8 cellular contexts compared by ENCODE assay signal in the genomic region with DNA sequence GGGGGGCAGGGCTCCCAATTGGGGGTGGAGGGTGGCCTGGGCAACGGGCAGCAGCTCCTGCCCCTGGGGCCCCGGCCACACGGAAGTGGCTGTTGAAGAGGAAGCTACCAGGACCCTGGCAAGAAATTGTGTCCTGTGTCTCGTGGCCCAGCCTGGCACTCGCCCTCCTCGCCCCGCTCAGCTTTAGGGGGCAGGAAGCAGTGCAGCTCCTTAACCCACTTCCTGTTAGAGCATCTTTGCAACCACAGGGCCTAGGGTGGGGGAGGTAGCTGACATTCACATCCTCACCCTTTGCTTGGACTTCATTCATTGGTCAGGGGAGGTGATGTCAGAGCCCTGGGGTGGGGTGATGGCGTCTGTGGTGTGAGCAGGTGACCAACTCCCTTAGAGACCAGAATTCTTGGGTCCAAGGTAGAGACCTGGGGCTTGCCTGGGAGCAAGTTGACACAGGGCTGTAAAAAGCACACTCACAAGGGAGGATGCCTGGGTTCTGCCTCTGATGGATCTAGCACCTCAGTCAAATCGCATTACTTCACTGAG. TPM values are rescaled to one million over a fixed set of nuclear protein-coding genes. Genes with fewer than 3 reads are reported as not detected.
DNase-seq lines count a peak whose midpoint lies in the region; ATAC-seq and FAIRE-seq lines count a peak whose summit lies in the region.

A gene with protein sequence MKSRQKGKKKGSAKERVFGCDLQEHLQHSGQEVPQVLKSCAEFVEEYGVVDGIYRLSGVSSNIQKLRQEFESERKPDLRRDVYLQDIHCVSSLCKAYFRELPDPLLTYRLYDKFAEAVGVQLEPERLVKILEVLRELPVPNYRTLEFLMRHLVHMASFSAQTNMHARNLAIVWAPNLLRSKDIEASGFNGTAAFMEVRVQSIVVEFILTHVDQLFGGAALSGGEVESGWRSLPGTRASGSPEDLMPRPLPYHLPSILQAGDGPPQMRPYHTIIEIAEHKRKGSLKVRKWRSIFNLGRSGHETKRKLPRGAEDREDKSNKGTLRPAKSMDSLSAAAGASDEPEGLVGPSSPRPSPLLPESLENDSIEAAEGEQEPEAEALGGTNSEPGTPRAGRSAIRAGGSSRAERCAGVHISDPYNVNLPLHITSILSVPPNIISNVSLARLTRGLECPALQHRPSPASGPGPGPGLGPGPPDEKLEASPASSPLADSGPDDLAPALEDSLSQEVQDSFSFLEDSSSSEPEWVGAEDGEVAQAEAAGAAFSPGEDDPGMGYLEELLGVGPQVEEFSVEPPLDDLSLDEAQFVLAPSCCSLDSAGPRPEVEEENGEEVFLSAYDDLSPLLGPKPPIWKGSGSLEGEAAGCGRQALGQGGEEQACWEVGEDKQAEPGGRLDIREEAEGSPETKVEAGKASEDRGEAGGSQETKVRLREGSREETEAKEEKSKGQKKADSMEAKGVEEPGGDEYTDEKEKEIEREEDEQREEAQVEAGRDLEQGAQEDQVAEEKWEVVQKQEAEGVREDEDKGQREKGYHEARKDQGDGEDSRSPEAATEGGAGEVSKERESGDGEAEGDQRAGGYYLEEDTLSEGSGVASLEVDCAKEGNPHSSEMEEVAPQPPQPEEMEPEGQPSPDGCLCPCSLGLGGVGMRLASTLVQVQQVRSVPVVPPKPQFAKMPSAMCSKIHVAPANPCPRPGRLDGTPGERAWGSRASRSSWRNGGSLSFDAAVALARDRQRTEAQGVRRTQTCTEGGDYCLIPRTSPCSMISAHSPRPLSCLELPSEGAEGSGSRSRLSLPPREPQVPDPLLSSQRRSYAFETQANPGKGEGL (minus strand): TSS at position 161 of the 540 bp plus-strand sequence. CDS start 267 bp downstream, outside the sequence.

- no peak for FAIRE-seq in HTR-8/SVneo (lab: Jason Lieb, UNC)

- DNase-seq in SKM-1 treated with dmso at 0.1 percent for 144 hours (lab: John Stamatoyannopoulos, UW; ENCODE audit: unreplicated experiment): peak; percentile 98
- peak; percentile 80 for DNase-seq in activated naive CD4-positive, alpha-beta T cell treated with Interleukin-2 at 50 U/mL for 16 hours
- DNase-seq in mesenteric fat pad (ENCODE audit: low spot score): no peak
- DNase-seq in stimulated activated CD8-positive, alpha-beta memory T cell treated with anti-CD3 and anti-CD28 coated beads, Interleukin-7, amount 100 ng/mL, for 24 hours (ENCODE audit: low read depth): peak; percentile 49
- no peak for DNase-seq in DMS 273 treated with DMSO at 0.1 percent for 48 hours (lab: John Stamatoyannopoulos, UW)
- DNase-seq in HTR-8/SVneo (ENCODE audit: insufficient read length, low spot score): no peak

- ATAC-seq in GM18508 (IDR thresholded peaks at IDR 0.05; ENCODE audit: insufficient read depth, unreplicated experiment) (peak; percentile 69), HG02938 (IDR thresholded peaks at IDR 0.05; ENCODE audit: unreplicated experiment) (peak; percentile 87)

RNA-seq across cellular contexts. Expression of the gene that starts here (rescaled TPM):
- 26.0 TPM for total RNA-seq in mesenteric fat pad

Comparison
In these comparisons a context has a peak if more than half of its experiments do, and no peak if none do; other contexts are left out.
1. DNase-seq: peak in SKM-1 treated with dmso at 0.1 percent for 144 hours (single experiment), activated naive CD4-positive, alpha-beta T cell treated with Interleukin-2 at 50 U/mL for 16 hours (single experiment) and stimulated activated CD8-positive, alpha-beta memory T cell treated with anti-CD3 and anti-CD28 coated beads, Interleukin-7, amount 100 ng/mL, for 24 hours (single experiment); none in mesenteric fat pad (single experiment), DMS 273 treated with DMSO at 0.1 percent for 48 hours (single experiment) and HTR-8/SVneo (single experiment).